In genomic region chr4:173293663-173294062, GRCh38 we compare ENCODE assay signal across 24 cellular contexts. TPM values are rescaled to one million over a fixed set of nuclear protein-coding genes. Genes with fewer than 3 reads are reported as not detected.
A peak's percentile ranks its signal among the peaks of the same experiment; 100 is the strongest.
DNase-seq lines count a peak whose midpoint lies in the region; ATAC-seq and TF ChIP-seq lines count a peak whose summit lies in the region.
"Had no signal": no experiment of that assay in that cellular context is flagged by ENCODE, and none has a peak within 500 bp of the region (broad histone marks: within the 10 kb centered on the region; RNA-seq: fewer than 3 reads in every experiment).

No MANE protein-coding gene starts in this region.

- H3K27ac ChIP-seq in GM23338 (ENCODE audit: low read depth) (no peak overlapping the region), RWPE2 (ENCODE audit: poor library complexity, severe bottlenecking) (no peak overlapping the region), thyroid gland (no peak overlapping the region)
- H3K27ac ChIP-seq: PC-9 had no signal

- DNase-seq in GM23338 (ENCODE audit: low spot score) (no peak), RWPE2 (ENCODE audit: low spot score) (no peak), epithelial cell of esophagus (ENCODE audit: low read depth) (peak; percentile 48), GM10266 (ENCODE audit: extremely low spot score) (no peak), Caco-2 (no peak), thyroid gland (no peak), GM13977 (ENCODE audit: low spot score) (no peak)
- DNase-seq: CD4-positive, alpha-beta memory T cell; COR-L47; GDM1; GOT3; KG1; MG63; NCI-H1105 treated with DMSO at 0.1 percent for 48 hours; NCI-H146; NCI-H1930; NCI-H2107; NCI-H524 treated with DMSO at 0.1 percent for 48 hours; NCI-H82; PC-9; RPMI8226; SHP77; T-cell had no signal

- WGBS in thyroid gland, 2 donors: 90% methylated on average over 7 of the region's 7 CpGs

- H3K27ac Mint-ChIP-seq in GM23338 (no peak overlapping the region), Caco-2 (ENCODE audit: unreplicated experiment) (no peak overlapping the region)
- H3K27ac Mint-ChIP-seq: CD4-positive, alpha-beta memory T cell; T-cell had no signal

- no peaks in the 10 kb centered on the region for H3K9me2 ChIP-seq in GM23338 (ENCODE audit: insufficient read depth)

- H3K4me1 Mint-ChIP-seq in GM23338 (peaks cover 7% of the 10 kb centered on the region; the same call in 2 of the 3 replicates), Caco-2 (ENCODE audit: low read depth, unreplicated experiment) (peaks cover 14% of the 10 kb centered on the region)

- intact Hi-C loops in Caco-2 (cut with micrococcal nuclease; ENCODE audit: unreplicated experiment) (no loop called here), thyroid gland (cut with DNase I) (no loop called here)

- BruUV-seq in Caco-2 (replicated peaks; lab: Mats Ljungman, UMichigan): no TSS peak

- H3K27me3 ChIP-seq in GM23338 (ENCODE audit: insufficient read depth) (no peaks in the 10 kb centered on the region), RWPE2 (ENCODE audit: insufficient read depth, poor library complexity, severe bottlenecking) (no peaks in the 10 kb centered on the region), Caco-2 (replicated peaks; ENCODE audit: control insufficient read depth, insufficient read depth, low read length) (no peaks in the 10 kb centered on the region), thyroid gland (no peaks in the 10 kb centered on the region)
- H3K27me3 ChIP-seq: MG63 had no signal

- no peak for TF ChIP-seq CTCF in GM23338 (conservative IDR thresholded peaks at IDR 0.05; ENCODE audit: low read depth in 2 of 2)
- TF ChIP-seq CTCF in RWPE2 (IDR thresholded peaks at IDR 0.05; ENCODE audit: poor library complexity, severe bottlenecking): no peak
- TF ChIP-seq CTCF in epithelial cell of esophagus (IDR thresholded peaks at IDR 0.05; ENCODE audit: insufficient read depth, low read depth, low read length, missing control alignments): no peak
- TF ChIP-seq CTCF in GM10266 (IDR thresholded peaks at IDR 0.05; ENCODE audit: control insufficient read depth, insufficient read depth, low read depth, missing control alignments): no peak
- TF ChIP-seq CTCF in Caco-2 (IDR thresholded peaks at IDR 0.05; ENCODE audit: insufficient read depth in 1 of 2, low read depth in 1 of 2, low read length in 1 of 2, severe bottlenecking in 1 of 2, unreplicated experiment in 1 of 2): no peak
- no peak for TF ChIP-seq CTCF in thyroid gland (IDR thresholded peaks at IDR 0.05)
- TF ChIP-seq CTCF in GM13977 (IDR thresholded peaks at IDR 0.05; ENCODE audit: extremely low read depth, insufficient read depth, missing control alignments): no peak

- in situ Hi-C loops in GM13977 (cut with MboI; ENCODE audit: low pct_unique_long_range_greater_than_20kb, low sequenced_read_pairs, unreplicated experiment): no loop called here

- H3K4me3 ChIP-seq in GM23338 (no peak overlapping the region), RWPE2 (ENCODE audit: severe bottlenecking) (no peak overlapping the region), epithelial cell of esophagus (ENCODE audit: low read length) (no peak overlapping the region), Caco-2 (ENCODE audit: low read depth, low read length) (no peak overlapping the region), thyroid gland (replicated peaks in 1 of 3) (no peak overlapping the region)
- H3K4me3 ChIP-seq: MG63, PC-9 had no signal

- POLR2A ChIA-PET in Caco-2 (lab: Charles Lee): no interaction called here

- H3K36me3 ChIP-seq in GM23338 (ENCODE audit: insufficient read depth): no peaks in the 10 kb centered on the region
- H3K36me3 ChIP-seq in RWPE2 (ENCODE audit: low read depth): no peaks in the 10 kb centered on the region
- no peaks in the 10 kb centered on the region for H3K36me3 ChIP-seq in Caco-2 (ENCODE audit: control insufficient read depth, insufficient read depth, low read length)
- no peaks in the 10 kb centered on the region for H3K36me3 ChIP-seq in thyroid gland

- H3K4me2 ChIP-seq in GM23338: no peak overlapping the region
- H3K4me2 ChIP-seq: PC-9 had no signal

- peaks cover 9% of the 10 kb centered on the region; the same call in 2 of the 3 replicates for H3K36me3 Mint-ChIP-seq in GM23338 (ENCODE audit: low read depth)
- no peaks in the 10 kb centered on the region for H3K36me3 Mint-ChIP-seq in Caco-2 (ENCODE audit: insufficient read depth, unreplicated experiment)

- no peaks in the 10 kb centered on the region for H3K27me3 Mint-ChIP-seq in GM23338 (ENCODE audit: insufficient read depth, low read depth, poor library complexity)
- H3K27me3 Mint-ChIP-seq in Caco-2 (ENCODE audit: insufficient read depth, unreplicated experiment): no peaks in the 10 kb centered on the region
- H3K27me3 Mint-ChIP-seq: CD4-positive, alpha-beta memory T cell; T-cell had no signal

- 0 out of 2 replicates have a peak, but pooled peaks cover 4% of the 10 kb centered on the region for H4K20me1 ChIP-seq in GM23338 (replicated peaks; ENCODE audit: insufficient read depth)

- H3K9me3 ChIP-seq in RWPE2 (ENCODE audit: severe bottlenecking) (no peaks in the 10 kb centered on the region), Caco-2 (no peaks in the 10 kb centered on the region), thyroid gland (no peaks in the 10 kb centered on the region)
- H3K9me3 ChIP-seq: MG63 had no signal

- CTCF ChIA-PET in Caco-2 (lab: Charles Lee): no interaction called here

- no peak overlapping the region for H2AFZ ChIP-seq in GM23338
- H2AFZ ChIP-seq: PC-9 had no signal

- H3K4me3 Mint-ChIP-seq in GM23338 (no peak overlapping the region), Caco-2 (ENCODE audit: unreplicated experiment) (no peak overlapping the region)
- H3K4me3 Mint-ChIP-seq: CD4-positive, alpha-beta memory T cell; T-cell had no signal

- ATAC-seq in GM23338 (peak; percentile 64), RWPE2 (ENCODE audit: low read depth) (0 out of 3 replicates have a peak, but pooled peaks have one; percentile 12)
- ATAC-seq: HCT116, T-cell had no signal

- H3K79me2 ChIP-seq in GM23338 (replicated peaks; ENCODE audit: insufficient read depth): peaks cover 26% of the 10 kb centered on the region

- H3K9me3 Mint-ChIP-seq in GM23338: no peaks in the 10 kb centered on the region; the same call in 2 of the 3 replicates
- no peaks in the 10 kb centered on the region for H3K9me3 Mint-ChIP-seq in Caco-2 (ENCODE audit: unreplicated experiment)
- H3K9me3 Mint-ChIP-seq: CD4-positive, alpha-beta memory T cell; T-cell had no signal

- H3K4me1 ChIP-seq in GM23338 (ENCODE audit: insufficient read depth): no peaks in the 10 kb centered on the region
- no peaks in the 10 kb centered on the region for H3K4me1 ChIP-seq in RWPE2 (ENCODE audit: insufficient read depth, poor library complexity, severe bottlenecking)
- H3K4me1 ChIP-seq in Caco-2: peaks cover 17% of the 10 kb centered on the region
- no peaks in the 10 kb centered on the region for H3K4me1 ChIP-seq in thyroid gland

- TF ChIP-seq POLR2A in thyroid gland (IDR thresholded peaks at IDR 0.05): no peak

- H3F3A ChIP-seq in GM23338 (replicated peaks; ENCODE audit: low read depth): no peaks in the 10 kb centered on the region

TF ChIP-seq in GM23338, 12 proteins besides CTCF, POLR2A, EP300 and RAD21 (continues in another document):
- TF ChIP-seq, protein P1, sequence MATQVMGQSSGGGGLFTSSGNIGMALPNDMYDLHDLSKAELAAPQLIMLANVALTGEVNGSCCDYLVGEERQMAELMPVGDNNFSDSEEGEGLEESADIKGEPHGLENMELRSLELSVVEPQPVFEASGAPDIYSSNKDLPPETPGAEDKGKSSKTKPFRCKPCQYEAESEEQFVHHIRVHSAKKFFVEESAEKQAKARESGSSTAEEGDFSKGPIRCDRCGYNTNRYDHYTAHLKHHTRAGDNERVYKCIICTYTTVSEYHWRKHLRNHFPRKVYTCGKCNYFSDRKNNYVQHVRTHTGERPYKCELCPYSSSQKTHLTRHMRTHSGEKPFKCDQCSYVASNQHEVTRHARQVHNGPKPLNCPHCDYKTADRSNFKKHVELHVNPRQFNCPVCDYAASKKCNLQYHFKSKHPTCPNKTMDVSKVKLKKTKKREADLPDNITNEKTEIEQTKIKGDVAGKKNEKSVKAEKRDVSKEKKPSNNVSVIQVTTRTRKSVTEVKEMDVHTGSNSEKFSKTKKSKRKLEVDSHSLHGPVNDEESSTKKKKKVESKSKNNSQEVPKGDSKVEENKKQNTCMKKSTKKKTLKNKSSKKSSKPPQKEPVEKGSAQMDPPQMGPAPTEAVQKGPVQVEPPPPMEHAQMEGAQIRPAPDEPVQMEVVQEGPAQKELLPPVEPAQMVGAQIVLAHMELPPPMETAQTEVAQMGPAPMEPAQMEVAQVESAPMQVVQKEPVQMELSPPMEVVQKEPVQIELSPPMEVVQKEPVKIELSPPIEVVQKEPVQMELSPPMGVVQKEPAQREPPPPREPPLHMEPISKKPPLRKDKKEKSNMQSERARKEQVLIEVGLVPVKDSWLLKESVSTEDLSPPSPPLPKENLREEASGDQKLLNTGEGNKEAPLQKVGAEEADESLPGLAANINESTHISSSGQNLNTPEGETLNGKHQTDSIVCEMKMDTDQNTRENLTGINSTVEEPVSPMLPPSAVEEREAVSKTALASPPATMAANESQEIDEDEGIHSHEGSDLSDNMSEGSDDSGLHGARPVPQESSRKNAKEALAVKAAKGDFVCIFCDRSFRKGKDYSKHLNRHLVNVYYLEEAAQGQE (IDR thresholded peaks at IDR 0.05; ENCODE audit: unreplicated experiment): no peak
- TF ChIP-seq ETS1 (IDR thresholded peaks at IDR 0.05) (no peak), EZH2 (IDR thresholded peaks at IDR 0.05; ENCODE audit: low read depth, unreplicated experiment) (no peak), NANOG (IDR thresholded peaks at IDR 0.05; ENCODE audit: borderline replicate concordance) (no peak), CREB1 (CRISPR knock-in tag; IDR thresholded peaks at IDR 0.05; ENCODE audit: low read depth) (no peak), STAT1 (IDR thresholded peaks at IDR 0.05; ENCODE audit: unreplicated experiment) (no peak)

RNA-seq across cellular contexts. Expression of gene HMGB2, which starts 40.5 kb away (rescaled TPM):
- 103 and 109 TPM in 2 replicates for total RNA-seq in GM23338 (2014; rRNA removed; shearing (Covaris generic))
- 519 and 593 TPM in 2 replicates for polyA plus RNA-seq in GM23338 (2016; fragmentation: Nextera tagmentation; extraction: Ambion mirVana)
- total RNA-seq in Caco-2 (2022): 272 and 326 TPM in 2 replicates
- 10 to 100 TPM; 13.3 to 47.8 (median 30.7) TPM for total RNA-seq in thyroid gland
